Comparison of ENCODE assay signal across 16 cellular contexts in the genomic region with DNA sequence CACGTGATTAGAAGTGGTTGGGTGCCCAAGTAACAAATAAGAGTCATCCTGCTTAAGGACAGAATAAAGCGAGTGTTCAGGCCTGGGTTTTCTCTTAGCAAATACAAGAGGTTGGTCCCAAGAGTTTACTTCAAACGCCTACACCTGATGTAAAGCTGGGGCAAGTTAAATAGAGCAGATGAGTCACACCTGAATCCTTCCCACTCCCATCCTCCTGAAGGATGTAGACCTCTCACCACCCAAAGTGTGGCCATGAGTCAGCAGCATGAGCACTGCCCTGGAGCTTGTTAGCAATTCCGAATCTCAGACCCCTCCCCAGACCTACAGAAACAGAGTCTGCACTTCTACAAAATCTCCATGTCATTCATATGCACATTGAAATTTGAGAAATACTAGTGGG.
A peak's percentile ranks its signal among the peaks of the same experiment; 100 is the strongest.
DNase-seq lines count a peak whose midpoint lies in the region; ATAC-seq, FAIRE-seq and TF ChIP-seq lines count a peak whose summit lies in the region.
"Had no signal": no experiment of that assay in that cellular context is flagged by ENCODE, and none has a peak within 500 bp of the region (broad histone marks: within the 10 kb centered on the region; RNA-seq: fewer than 3 reads in every experiment).

No MANE protein-coding gene starts in this region.

- H3K27me3 ChIP-seq in astrocyte (ENCODE audit: insufficient read depth, low read length) (no peaks in the 10 kb centered on the region), iPS DF 6.9 (ENCODE audit: control insufficient read depth, insufficient read depth, low read length) (no peaks in the 10 kb centered on the region)
- H3K27me3 ChIP-seq: gastroesophageal sphincter, stomach had no signal

- TF ChIP-seq CTCF in astrocyte (IDR thresholded peaks at IDR 0.05; ENCODE audit: insufficient read depth, low read depth, low read length) = no peak

- ATAC-seq in GM21825 (IDR thresholded peaks at IDR 0.05; ENCODE audit: unreplicated experiment) (no peak), HG02571 (IDR thresholded peaks at IDR 0.05; ENCODE audit: unreplicated experiment) (no peak)
- ATAC-seq: gastroesophageal sphincter had no signal

- H3K36me3 Mint-ChIP-seq in astrocyte (ENCODE audit: low read depth, unreplicated experiment) = no peaks in the 10 kb centered on the region

- H3K27ac ChIP-seq in astrocyte (ENCODE audit: low read depth, low read length) (peak overlapping the region; percentile 26), iPS DF 6.9 (ENCODE audit: low read length) (no peak overlapping the region)
- H3K27ac ChIP-seq: gastroesophageal sphincter, stomach had no signal

- H3K4me1 ChIP-seq in astrocyte (ENCODE audit: insufficient read depth, low read length) = peaks cover 7% of the 10 kb centered on the region
- 0 out of 2 replicates have a peak, but pooled peaks cover 1% of the 10 kb centered on the region for H3K4me1 ChIP-seq in iPS DF 6.9 (ENCODE audit: control insufficient read depth, insufficient read depth, low read length)
- H3K4me1 ChIP-seq: gastroesophageal sphincter had no signal

- H3K9me3 ChIP-seq in astrocyte (ENCODE audit: insufficient read depth, low read depth, low read length) (no peaks in the 10 kb centered on the region), iPS DF 6.9 (ENCODE audit: control insufficient read depth, insufficient read depth, low read length) (no peaks in the 10 kb centered on the region)
- H3K9me3 ChIP-seq: gastroesophageal sphincter, stomach had no signal

- peaks cover 8% of the 10 kb centered on the region for H3K4me1 Mint-ChIP-seq in astrocyte (ENCODE audit: low read depth, unreplicated experiment)
- H3K4me1 Mint-ChIP-seq: central memory CD8-positive, alpha-beta T cell had no signal

- FAIRE-seq in astrocyte (lab: Jason Lieb, UNC) = peak; percentile 73

- peaks cover 3% of the 10 kb centered on the region for H3K9me3 Mint-ChIP-seq in astrocyte (ENCODE audit: unreplicated experiment)

- no peaks in the 10 kb centered on the region for H3K36me3 ChIP-seq in astrocyte (ENCODE audit: insufficient read depth, low read length)
- H3K36me3 ChIP-seq in iPS DF 6.9 (ENCODE audit: control insufficient read depth, insufficient read depth, low read length) = no peaks in the 10 kb centered on the region
- H3K36me3 ChIP-seq: gastroesophageal sphincter, stomach had no signal

- H4K20me1 ChIP-seq in astrocyte (ENCODE audit: insufficient read depth, low read length) = no peaks in the 10 kb centered on the region

- H3K4me2 ChIP-seq in astrocyte (ENCODE audit: low read length) = peak overlapping the region; percentile 33

- no peak overlapping the region for H3K4me3 ChIP-seq in astrocyte (ENCODE audit: insufficient read depth, low read depth, low read length)
- H3K4me3 ChIP-seq in iPS DF 6.9 (ENCODE audit: low read length) = no peak overlapping the region
- H3K4me3 ChIP-seq: gastroesophageal sphincter, stomach had no signal

- no peak overlapping the region for H3K9ac ChIP-seq in astrocyte (ENCODE audit: low read length)

- no peak overlapping the region for H3K4me3 Mint-ChIP-seq in astrocyte (ENCODE audit: unreplicated experiment)
- H3K4me3 Mint-ChIP-seq: central memory CD8-positive, alpha-beta T cell had no signal

- no peaks in the 10 kb centered on the region for H3K79me2 ChIP-seq in astrocyte (ENCODE audit: insufficient read depth, low read length)

- peak overlapping the region; percentile 50 for H3K27ac Mint-ChIP-seq in astrocyte (ENCODE audit: unreplicated experiment)
- H3K27ac Mint-ChIP-seq: progenitor cell of endocrine pancreas had no signal

- no peak overlapping the region for H2AFZ ChIP-seq in astrocyte (ENCODE audit: low read depth, low read length)

- DNase-seq in AG08395 (ENCODE audit: low spot score) = peak; percentile 13
- DNase-seq in HS-5 (ENCODE audit: low read depth) = peak; percentile 45
- peak; percentile 96 for DNase-seq in astrocyte (ENCODE audit: low read depth)
- DNase-seq in iPS DF 6.9 (ENCODE audit: low read depth, low spot score) = peak; percentile 66
- DNase-seq in mucosa of gallbladder (ENCODE audit: low spot score) = no peak
- no peak for DNase-seq in KG1 (lab: John Stamatoyannopoulos, UW)
- DNase-seq: activated CD4-positive, alpha-beta T cell treated with anti-CD3 and anti-CD28 coated beads for 1 hour; Kasumi-1; NCI-H2171 treated with DMSO at 0.1 percent for 48 hours; stimulated activated CD4-positive, alpha-beta T cell treated with anti-CD3 and anti-CD28 coated beads, Interleukin-4, amount 100 ng/mL, for 1 hour; stomach had no signal

- no CpG with 5 or more reads among the region's 4 CpGs for WGBS in iPS DF 6.9 (ENCODE audit: insufficient coverage, insufficient read length)

- peaks cover 7% of the 10 kb centered on the region for H3K27me3 Mint-ChIP-seq in astrocyte (ENCODE audit: low read depth, unreplicated experiment)

Comparison
In these comparisons a context has a peak if more than half of its experiments do, and no peak if none do; other contexts are left out.
1. DNase-seq: peak in AG08395 (single experiment), HS-5 (single experiment), astrocyte (single experiment) and iPS DF 6.9 (single experiment); none in mucosa of gallbladder (single experiment) and KG1 (single experiment).